8 cellular contexts compared by ENCODE assay signal in genomic region chr9:88322906-88323566, GRCh38.
DNase-seq lines count a peak whose midpoint lies in the region; ATAC-seq, FAIRE-seq and TF ChIP-seq lines count a peak whose summit lies in the region.

No MANE protein-coding gene starts in this region.

- no peak overlapping the region for H2AFZ ChIP-seq in Loucy (ENCODE audit: low read length)

- POLR2A ChIA-PET in WTC11 (lab: Charles Lee), result no interaction called here

- no peak for TF ChIP-seq EP300 in gastroesophageal sphincter (IDR thresholded peaks at IDR 0.05)

- intact Hi-C loops in CD14-positive monocyte (cut with micrococcal nuclease), result no loop called here
- intact Hi-C loops in left colon (cut with DNase I, micrococcal nuclease), result no loop called here

- no peaks in the 10 kb centered on the region for H4K20me1 ChIP-seq in Loucy (ENCODE audit: insufficient read depth, low read length, poor library complexity, severe bottlenecking)

- FAIRE-seq in urothelium cell line (lab: Jason Lieb, UNC), result no peak

- peak overlapping the region; percentile 84 for H3K9ac ChIP-seq in Loucy (ENCODE audit: low read depth, low read length, poor library complexity, severe bottlenecking)

- no peaks in the 10 kb centered on the region for H3K9me2 ChIP-seq in Loucy (replicated peaks; ENCODE audit: low read depth, low read length)

- TF ChIP-seq CTCF in CD14-positive monocyte (IDR thresholded peaks at IDR 0.05) (no peak), Loucy (conservative IDR thresholded peaks at IDR 0.05; ENCODE audit: low read length) (no peak), WTC11 (IDR thresholded peaks at IDR 0.05) (no peak), gastroesophageal sphincter (IDR thresholded peaks at IDR 0.05) (no peak)

- peaks cover 0 to 7% (median 0%) of the 10 kb centered on the region in 7 donors for H3K9me3 Mint-ChIP-seq in CD14-positive monocyte
- H3K9me3 Mint-ChIP-seq in WTC11, result no peaks in the 10 kb centered on the region

- 0 out of 2 replicates have a peak, but pooled peaks cover 4% of the 10 kb centered on the region for H3K9me3 ChIP-seq in Loucy (ENCODE audit: insufficient read depth, low read depth, low read length)
- no peaks in the 10 kb centered on the region for H3K9me3 ChIP-seq in gastroesophageal sphincter

- H3K4me3 ChIP-seq in Loucy (ENCODE audit: low read length, poor library complexity, severe bottlenecking) (peak overlapping the region; percentile 55), gastroesophageal sphincter (no peak overlapping the region)

- no peaks in the 10 kb centered on the region for H3K36me3 ChIP-seq in Loucy (ENCODE audit: insufficient read depth, low read length)
- H3K36me3 ChIP-seq in gastroesophageal sphincter, result no peaks in the 10 kb centered on the region

- no peak for ATAC-seq in left colon
- no peak for ATAC-seq in WTC11
- no peak for ATAC-seq in gastroesophageal sphincter

- peaks cover 47% of the 10 kb centered on the region for H3K4me1 Mint-ChIP-seq in CD14-positive monocyte
- H3K4me1 Mint-ChIP-seq in WTC11, result peaks cover 8% of the 10 kb centered on the region; the same call in 1 of the 2 replicates

- H3K4me3 Mint-ChIP-seq in CD14-positive monocyte (peak overlapping the region in 1 of 2 donors; percentile 64), WTC11 (no peak overlapping the region)

- H3K4me1 ChIP-seq in Loucy (ENCODE audit: insufficient read depth, low read length, poor library complexity, severe bottlenecking) (peaks cover 66% of the 10 kb centered on the region), gastroesophageal sphincter (no peaks in the 10 kb centered on the region)

- CTCF ChIA-PET in WTC11 (lab: Charles Lee), result no interaction called here

- H3K79me2 ChIP-seq in Loucy (ENCODE audit: insufficient read depth, low read length), result no peaks in the 10 kb centered on the region

- H3K27me3 Mint-ChIP-seq in CD14-positive monocyte (ENCODE audit: low read depth in 3 of 3) (peaks cover 0 to 3% (median 0%) of the 10 kb centered on the region in 3 donors), WTC11 (ENCODE audit: low read depth) (no peaks in the 10 kb centered on the region)

- H3K27ac Mint-ChIP-seq in CD14-positive monocyte (peak overlapping the region in 4 of 7 donors; percentile 16 to 64 (median 48)), WTC11 (no peak overlapping the region)

- H3F3A ChIP-seq in Loucy (ENCODE audit: low read depth), result peaks cover 4% of the 10 kb centered on the region; the same call in 1 of the 2 replicates

- peak overlapping the region; percentile 68 for H3K4me2 ChIP-seq in Loucy (ENCODE audit: low read depth, low read length, poor library complexity, severe bottlenecking)

- H3K27me3 ChIP-seq in Loucy (ENCODE audit: insufficient read depth, low read length, poor library complexity, severe bottlenecking), result no peaks in the 10 kb centered on the region
- H3K27me3 ChIP-seq in gastroesophageal sphincter, result no peaks in the 10 kb centered on the region

- WGBS in gastroesophageal sphincter (ENCODE audit: low coverage in 1 of 2), 2 donors, result 72 to 100% methylated on average over 1 to 4 of the region's 4 CpGs

- H3K36me3 Mint-ChIP-seq in CD14-positive monocyte (no peaks in the 10 kb centered on the region), WTC11 (no peaks in the 10 kb centered on the region)

- TF ChIP-seq POLR2A in gastroesophageal sphincter (IDR thresholded peaks at IDR 0.05), result no peak

- H3K27ac ChIP-seq in gastroesophageal sphincter, result no peak overlapping the region

- DNase-seq in CD14-positive monocyte (ENCODE audit: low spot score) (no peak), left colon (peak; percentile 10 to 32), DMS 273 (lab: John Stamatoyannopoulos, UW; ENCODE audit: unreplicated experiment) (no peak), urothelium cell line (ENCODE audit: low spot score) (no peak), WTC11 (ENCODE audit: low spot score) (no peak)
- peak in 2 of 3 experiments; percentile 21 to 28 for DNase-seq in activated CD8-positive, alpha-beta memory T cell treated with anti-CD3 and anti-CD28 coated beads for 48 hours (ENCODE audit: low read depth in 2 of 3, low spot score in 2 of 3)

TF ChIP-seq in WTC11, 78 proteins besides CTCF, POLR2A, EP300 and RAD21:
- TF ChIP-seq ZNF532 (CRISPR knock-in tag; IDR thresholded peaks at IDR 0.05; ENCODE audit: borderline replicate concordance), result no peak
- TF ChIP-seq ZNF138 (CRISPR knock-in tag; conservative IDR thresholded peaks at IDR 0.05), result no peak
- TF ChIP-seq ELF4 (CRISPR knock-in tag; IDR thresholded peaks at IDR 0.05; ENCODE audit: low read depth), result no peak
- no peak for TF ChIP-seq ATF2 (CRISPR knock-in tag; IDR thresholded peaks at IDR 0.05; ENCODE audit: borderline replicate concordance, low read depth)
- TF ChIP-seq TEAD4 (CRISPR knock-in tag; IDR thresholded peaks at IDR 0.05), result no peak
- TF ChIP-seq EMX1 (CRISPR knock-in tag; IDR thresholded peaks at IDR 0.05), result no peak
- TF ChIP-seq ATF1 (CRISPR knock-in tag; IDR thresholded peaks at IDR 0.05), result no peak
- no peak for TF ChIP-seq CREB1 (CRISPR knock-in tag; IDR thresholded peaks at IDR 0.05)
- no peak for TF ChIP-seq ATF3 (CRISPR knock-in tag; conservative IDR thresholded peaks at IDR 0.05)
- no peak for TF ChIP-seq AFF4 (CRISPR knock-in tag; IDR thresholded peaks at IDR 0.05; ENCODE audit: borderline replicate concordance)

Comparison
In these comparisons a context has a peak if more than half of its experiments do, and no peak if none do; other contexts are left out.
1. DNase-seq: peak in activated CD8-positive, alpha-beta memory T cell treated with anti-CD3 and anti-CD28 coated beads for 48 hours (2 of 3) and left colon (2 of 2); none in CD14-positive monocyte (single experiment), DMS 273 (single experiment), urothelium cell line (single experiment) and WTC11 (single experiment).